ENCODE assay signal across 8 cellular contexts in the genomic region with DNA sequence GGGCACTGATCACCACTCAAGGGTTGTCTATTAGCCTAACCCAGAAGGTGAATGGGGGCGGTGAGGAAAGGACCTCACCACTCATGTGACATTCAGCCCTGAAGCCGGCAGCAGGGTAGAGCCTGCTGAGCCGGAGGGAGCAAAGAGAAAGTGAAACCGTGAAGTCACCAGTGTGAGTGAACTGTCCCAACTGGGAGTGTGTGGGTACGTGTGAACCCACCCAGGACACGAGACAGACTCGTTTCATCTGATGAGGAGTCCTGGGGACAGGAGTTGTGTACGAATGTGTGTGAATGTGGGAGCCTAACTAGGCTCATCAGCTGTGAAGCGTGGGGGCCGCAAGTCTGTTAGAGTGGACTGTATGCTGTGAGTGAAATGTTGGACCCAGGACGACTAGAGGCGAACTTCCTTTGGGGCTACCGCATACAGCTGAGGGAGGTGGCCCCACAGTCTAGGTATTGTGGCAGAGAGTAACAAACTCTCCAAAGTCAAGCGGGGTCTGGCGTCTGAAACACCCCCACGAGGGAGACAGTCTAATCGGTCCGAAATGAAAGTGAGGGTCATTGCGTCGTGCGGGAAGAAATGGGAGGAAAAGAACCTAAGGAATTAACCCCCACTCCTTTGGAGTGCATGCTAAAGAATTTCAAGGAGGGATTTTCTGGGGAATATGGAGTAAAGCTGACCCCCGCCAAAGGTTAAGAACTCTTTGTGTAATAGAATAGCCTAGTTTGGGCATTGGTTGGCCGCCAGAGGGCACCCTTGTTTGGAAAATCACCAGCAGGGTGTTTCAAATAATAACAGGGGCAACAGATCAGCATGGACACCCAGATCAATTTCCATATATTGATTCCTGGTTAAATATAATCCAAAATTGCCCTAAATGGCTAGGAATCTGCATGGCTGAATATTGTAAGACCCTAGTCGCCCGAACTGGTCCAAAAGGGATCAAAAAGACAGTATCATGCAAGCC. TPM values are rescaled to one million over a fixed set of nuclear protein-coding genes. Genes with fewer than 3 reads are reported as not detected.
A peak's percentile ranks its signal among the peaks of the same experiment; 100 is the strongest.
DNase-seq lines count a peak whose midpoint lies in the region; ATAC-seq lines count a peak whose summit lies in the region.

No MANE protein-coding gene starts in this region.

- H3K4me1 ChIP-seq in mononuclear cell (ENCODE audit: insufficient read depth, low read length), result peaks cover 11% of the 10 kb centered on the region

- DNase-seq in GM03348 (ENCODE audit: low spot score) (peak; percentile 15), HUDEP-2 (lab: John Stamatoyannopoulos, UW; ENCODE audit: unreplicated experiment in 76 of 76) (peak in 68 of 76 experiments; percentile 0 to 52 (median 18)), left colon (no peak), cortex of kidney (lab: John Stamatoyannopoulos, UW) (no peak)
- DNase-seq in activated effector memory CD4-positive, alpha-beta T cell treated with anti-CD3 and anti-CD28 coated beads, Interleukin-2, amount 50 U/mL, for 16 hours, result peak; percentile 86

- ATAC-seq in GM18873 (IDR thresholded peaks at IDR 0.05; ENCODE audit: low FRiP score, unreplicated experiment) (no peak), left colon (no peak), GM18909 (IDR thresholded peaks at IDR 0.05; ENCODE audit: poor library complexity, unreplicated experiment) (no peak)

- no peaks in the 10 kb centered on the region for H3K9me3 ChIP-seq in mononuclear cell (ENCODE audit: low read depth, low read length)

- H3K4me3 ChIP-seq in mononuclear cell (ENCODE audit: low read length), result peak overlapping the region; percentile 42

- H3K27me3 ChIP-seq in mononuclear cell (ENCODE audit: insufficient read depth, low read length), result no peaks in the 10 kb centered on the region

- intact Hi-C loops in left colon (cut with DNase I, micrococcal nuclease), result no loop called here

RNA-seq across cellular contexts. Expression of a gene that starts 43.6 kb away (rescaled TPM):
- 0.10 TPM for total RNA-seq in mononuclear cell
- total RNA-seq in left colon, result not detected

Comparison
In these comparisons a context has a peak if more than half of its experiments do, and no peak if none do; other contexts are left out.
1. DNase-seq: peak in GM03348 (single experiment), HUDEP-2 (68 of 76) and activated effector memory CD4-positive, alpha-beta T cell treated with anti-CD3 and anti-CD28 coated beads, Interleukin-2, amount 50 U/mL, for 16 hours (single experiment); none in left colon (0 of 2) and cortex of kidney (single experiment).